ENCODE assay signal across 19 cellular contexts in genomic region chr12:128258866-128259555, GRCh38. TPM values are rescaled to one million over a fixed set of nuclear protein-coding genes. Genes with fewer than 3 reads are reported as not detected.
DNase-seq lines count a peak whose midpoint lies in the region; ATAC-seq and TF ChIP-seq lines count a peak whose summit lies in the region.
"Had no signal": no experiment of that assay in that cellular context is flagged by ENCODE, and none has a peak within 500 bp of the region (broad histone marks: within the 10 kb centered on the region; RNA-seq: fewer than 3 reads in every experiment).

No MANE protein-coding gene starts in this region.

- H3K79me2 ChIP-seq in SK-N-SH (ENCODE audit: insufficient read depth) = no peaks in the 10 kb centered on the region

- CTCF ChIA-PET in SK-N-SH (lab: Yijun Ruan, JAX) = interaction anchor here (0.6 to 2.8 kb wide), 72 partner anchors 8 to 1755 kb away, joined by 3 to 87 read pairs (median 4); partner anchors contain the start of gene SLC15A4

- POLR2A ChIA-PET in SK-N-SH (lab: Yijun Ruan, JAX) = interaction anchor here (0.9 to 1.1 kb wide), 2 partner anchors 13 to 565 kb away, joined by 4 read pairs; partner anchors contain the start of gene SLC15A4

- H4K20me1 ChIP-seq in SK-N-SH (ENCODE audit: insufficient read depth) = no peaks in the 10 kb centered on the region

- H3K9me3 ChIP-seq in SK-N-SH (no peaks in the 10 kb centered on the region), WERI-Rb-1 (ENCODE audit: severe bottlenecking) (peaks cover 1% of the 10 kb centered on the region)
- H3K9me3 ChIP-seq: body of pancreas, neutrophil had no signal

- no peak overlapping the region for H3K9ac ChIP-seq in SK-N-SH

- peak overlapping the region in 1 of 2 experiments; percentile 48; a peak in 1 of 4 replicates for H3K4me3 ChIP-seq in SK-N-SH (ENCODE audit: low read depth in 2 of 2, low read length in 1 of 2)
- no peak overlapping the region for H3K4me3 ChIP-seq in WERI-Rb-1 (ENCODE audit: low read depth, low read length)
- H3K4me3 ChIP-seq: body of pancreas, heart left ventricle had no signal

- TF ChIP-seq CTCF in SK-N-SH (IDR thresholded peaks at IDR 0.05) (no peak), WERI-Rb-1 (IDR thresholded peaks at IDR 0.05; ENCODE audit: low read depth, low read length) (peak; percentile 45)

- DNase-seq in SK-N-SH (peak; percentile 40), WERI-Rb-1 (peak; percentile 50), inferior parietal cortex (ENCODE audit: extremely low spot score) (peak; percentile 74), NCI-H128 (lab: John Stamatoyannopoulos, UW; ENCODE audit: unreplicated experiment) (no peak), OCI-M2 (lab: John Stamatoyannopoulos, UW; ENCODE audit: unreplicated experiment) (no peak), AG08395 (ENCODE audit: low spot score) (no peak)
- DNase-seq: CD8-positive, alpha-beta memory T cell; EL; heart left ventricle; NCI-H524 treated with DMSO at 0.1 percent for 48 hours; stimulated activated naive CD8-positive, alpha-beta T cell treated with anti-CD3 and anti-CD28 coated beads, Interleukin-15, amount 100 ng/mL, for 72 hours had no signal

- no peak for TF ChIP-seq EP300 in SK-N-SH (IDR thresholded peaks at IDR 0.05; ENCODE audit: borderline replicate concordance in 1 of 2, low read depth in 1 of 2, low read length in 1 of 2)

- no peak overlapping the region for H2AFZ ChIP-seq in SK-N-SH (ENCODE audit: low read depth)

- H3K4me1 ChIP-seq in SK-N-SH (ENCODE audit: control insufficient read depth in 1 of 2, insufficient read depth in 2 of 2, low read depth in 1 of 2, low read length in 1 of 2) = no peaks in the 10 kb centered on the region
- H3K4me1 ChIP-seq: body of pancreas, heart left ventricle had no signal

- ATAC-seq in SK-N-SH treated with all-trans-retinoic acid at 6 μM for 48 hours = no peak
- ATAC-seq: heart left ventricle; stimulated activated naive CD8-positive, alpha-beta T cell treated with anti-CD3 and anti-CD28 coated beads, Interleukin-15, amount 100 ng/mL, for 72 hours had no signal

- H3F3A ChIP-seq in SK-N-SH (replicated peaks; ENCODE audit: insufficient read depth) = no peaks in the 10 kb centered on the region

- H3K36me3 ChIP-seq in SK-N-SH (replicated peaks in 1 of 2; ENCODE audit: control insufficient read depth in 1 of 2, insufficient read depth in 2 of 2, low read length in 1 of 2) (no peaks in the 10 kb centered on the region), WERI-Rb-1 (no peaks in the 10 kb centered on the region)
- H3K36me3 ChIP-seq: heart left ventricle, neutrophil had no signal

- 26% methylated on average over 9 of the region's 9 CpGs for WGBS in SK-N-SH (ENCODE audit: low lambda C conversion rate)

- no peak overlapping the region for H3K4me2 ChIP-seq in SK-N-SH

- TF ChIP-seq RAD21 in SK-N-SH (IDR thresholded peaks at IDR 0.05; ENCODE audit: low read length) = peak; percentile 66

- H3K27ac ChIP-seq in SK-N-SH (ENCODE audit: low read depth in 2 of 2, low read length in 1 of 2) = no peak overlapping the region
- peak overlapping the region; percentile 31; the same call in 1 of the 2 replicates for H3K27ac ChIP-seq in WERI-Rb-1
- H3K27ac ChIP-seq in temporal lobe (ENCODE audit: low read depth, low read length) = peak overlapping the region; percentile 89
- H3K27ac ChIP-seq: body of pancreas, heart left ventricle, neutrophil had no signal

- H3K27me3 ChIP-seq in SK-N-SH (ENCODE audit: insufficient read depth) (no peaks in the 10 kb centered on the region), WERI-Rb-1 (ENCODE audit: insufficient read depth, low read depth, severe bottlenecking) (no peaks in the 10 kb centered on the region)
- H3K27me3 ChIP-seq: body of pancreas, neutrophil had no signal

- no peaks in the 10 kb centered on the region for H3K9me2 ChIP-seq in SK-N-SH

TF ChIP-seq in SK-N-SH, 30 proteins besides CTCF, POLR2A, EP300 and RAD21 (continues in another document):
- TF ChIP-seq TAF1 (IDR thresholded peaks at IDR 0.05; ENCODE audit: borderline replicate concordance, low read depth, low read length) (no peak), TEAD4 (IDR thresholded peaks at IDR 0.05; ENCODE audit: borderline replicate concordance, insufficient read depth) (no peak), PBX3 (IDR thresholded peaks at IDR 0.05) (no peak), FOXM1 (IDR thresholded peaks at IDR 0.05; ENCODE audit: low read depth) (no peak), TCF12 (IDR thresholded peaks at IDR 0.05) (no peak), USF1 (IDR thresholded peaks at IDR 0.05; ENCODE audit: borderline replicate concordance, low read depth) (no peak)

TF ChIP-seq in SK-N-SH treated with all-trans-retinoic acid at 6 μM for 48 hours, 23 proteins besides CTCF, POLR2A, EP300 and RAD21:
- TF ChIP-seq ARNTL (CRISPR knock-in tag; IDR thresholded peaks at IDR 0.05; ENCODE audit: borderline replicate concordance, low read depth) = no peak
- no peak for TF ChIP-seq ZC3H10 (CRISPR knock-in tag; IDR thresholded peaks at IDR 0.05)
- no peak for TF ChIP-seq TSHZ2 (CRISPR knock-in tag; IDR thresholded peaks at IDR 0.05)
- TF ChIP-seq ESRRG (CRISPR knock-in tag; IDR thresholded peaks at IDR 0.05) = no peak
- TF ChIP-seq CSRNP3 (CRISPR knock-in tag; IDR thresholded peaks at IDR 0.05) = no peak
- TF ChIP-seq GLIS3 (CRISPR knock-in tag; IDR thresholded peaks at IDR 0.05) = no peak
- TF ChIP-seq ISL1 (CRISPR knock-in tag; IDR thresholded peaks at IDR 0.05) = no peak
- no peak for TF ChIP-seq BACH2 (CRISPR knock-in tag; IDR thresholded peaks at IDR 0.05; ENCODE audit: borderline replicate concordance)
- no peak for TF ChIP-seq POU6F1 (CRISPR knock-in tag; IDR thresholded peaks at IDR 0.05; ENCODE audit: borderline replicate concordance, low read depth)
- TF ChIP-seq RARB (CRISPR knock-in tag; IDR thresholded peaks at IDR 0.05) = no peak

RNA-seq across cellular contexts. Expression of gene TMEM132C, which starts 8.0 kb away (rescaled TPM):
- not detected in 2 replicates for polyA plus RNA-seq in SK-N-SH (2012; rRNA removed)
- polyA plus RNA-seq in SK-N-SH (2012; cell fraction: cytosol; rRNA removed) = under 0.01 and 0.01 TPM in 2 replicates
- 0.02 TPM in 1 of 2 replicates, not detected in the other for polyA plus RNA-seq in SK-N-SH (2012; cell fraction: nucleus; rRNA removed)
- 3.9 TPM for total RNA-seq in temporal lobe
- total RNA-seq: CD8-positive, alpha-beta memory T cell; dermis microvascular lymphatic vessel endothelial cell; fibroblast of lung had no signal
- polyA plus RNA-seq: AG04450; CD8-positive, alpha-beta memory T cell; fibroblast of lung; keratinocyte had no signal

Comparison
In these comparisons a context has a peak if more than half of its experiments do, and no peak if none do; other contexts are left out.
1. DNase-seq: peak in SK-N-SH (single experiment), WERI-Rb-1 (single experiment) and inferior parietal cortex (single experiment); none in NCI-H128 (single experiment), OCI-M2 (single experiment) and AG08395 (single experiment).
2. H3K27ac ChIP-seq: peak in WERI-Rb-1 (single experiment) and temporal lobe (single experiment); none in SK-N-SH (0 of 2).